Comparison of ENCODE assay signal across 7 cellular contexts in genomic region chrX:12978205-12979010, GRCh38. TPM values are rescaled to one million over a fixed set of nuclear protein-coding genes. Genes with fewer than 3 reads are reported as not detected.
DNase-seq lines count a peak whose midpoint lies in the region; ATAC-seq and TF ChIP-seq lines count a peak whose summit lies in the region.

No MANE protein-coding gene starts in this region.

- peak overlapping the region; percentile 91 for H3K27ac Mint-ChIP-seq in natural killer cell treated with Interleukin-12 subunit alpha and Interleukin-12 subunit beta and Interleukin-15 and Interleukin-18, amount 100 ng/mL, for 72 hours

- H3K4me1 Mint-ChIP-seq in natural killer cell treated with Interleukin-12 subunit alpha and Interleukin-12 subunit beta and Interleukin-15 and Interleukin-18, amount 100 ng/mL, for 72 hours (ENCODE audit: low read depth in 2 of 2), result peaks cover 56 to 57% of the 10 kb centered on the region in 2 donors

- H3K4me3 Mint-ChIP-seq in natural killer cell treated with Interleukin-12 subunit alpha and Interleukin-12 subunit beta and Interleukin-15 and Interleukin-18, amount 100 ng/mL, for 72 hours, result peak overlapping the region; percentile 93

- peaks cover 22% of the 10 kb centered on the region for H3K36me3 Mint-ChIP-seq in natural killer cell treated with Interleukin-12 subunit alpha and Interleukin-12 subunit beta and Interleukin-15 and Interleukin-18, amount 100 ng/mL, for 72 hours

- peaks cover 0 to 6% of the 10 kb centered on the region in 2 donors for H3K27me3 Mint-ChIP-seq in natural killer cell treated with Interleukin-12 subunit alpha and Interleukin-12 subunit beta and Interleukin-15 and Interleukin-18, amount 100 ng/mL, for 72 hours

- DNase-seq in NCI-H69 (lab: John Stamatoyannopoulos, UW), result peak; percentile 76
- DNase-seq in activated CD8-positive, alpha-beta memory T cell treated with anti-CD3 and anti-CD28 coated beads, Interleukin-2, amount 50 U/mL, for 48 hours, result peak; percentile 72
- DNase-seq in erythroblast (lab: John Stamatoyannopoulos, UW), result peak; percentile 20 to 33
- DNase-seq in natural killer cell treated with Interleukin-12 subunit alpha and Interleukin-12 subunit beta and Interleukin-15 and Interleukin-18, amount 100 ng/mL, for 72 hours (ENCODE audit: low spot score), result peak; percentile 68
- DNase-seq in NCI-H526 treated with DMSO at 0.1 percent for 48 hours (lab: John Stamatoyannopoulos, UW), result no peak

- TF ChIP-seq POLR2A in erythroblast (IDR thresholded peaks at IDR 0.05; ENCODE audit: low read length), result no peak

- peak; percentile 59 for ATAC-seq in GM18511 (IDR thresholded peaks at IDR 0.05; ENCODE audit: unreplicated experiment)
- peak; percentile 42 for ATAC-seq in HG02678 (IDR thresholded peaks at IDR 0.05; ENCODE audit: unreplicated experiment)
- ATAC-seq in natural killer cell treated with Interleukin-12 subunit alpha and Interleukin-12 subunit beta and Interleukin-15 and Interleukin-18, amount 100 ng/mL, for 72 hours, result peak; percentile 31 to 62

- H3K9me3 Mint-ChIP-seq in natural killer cell treated with Interleukin-12 subunit alpha and Interleukin-12 subunit beta and Interleukin-15 and Interleukin-18, amount 100 ng/mL, for 72 hours, result peaks cover under 1% of the 10 kb centered on the region

RNA-seq across cellular contexts. Expression of gene TMSB4X, which starts 3.5 kb away (rescaled TPM):
- 1,000 to 10,000 TPM; 2,674 to 5,601 TPM for total RNA-seq in natural killer cell treated with Interleukin-12 subunit alpha and Interleukin-12 subunit beta and Interleukin-15 and Interleukin-18, amount 100 ng/mL, for 72 hours
